ENCODE assay signal across 17 cellular contexts in genomic region chr5:59712836-59713487, GRCh38.
A peak's percentile ranks its signal among the peaks of the same experiment; 100 is the strongest.
DNase-seq lines count a peak whose midpoint lies in the region; ATAC-seq and TF ChIP-seq lines count a peak whose summit lies in the region.
"Had no signal": no experiment of that assay in that cellular context is flagged by ENCODE, and none has a peak within 500 bp of the region (broad histone marks: within the 10 kb centered on the region; RNA-seq: fewer than 3 reads in every experiment).

No MANE protein-coding gene starts in this region.

- no peak overlapping the region for H2AFZ ChIP-seq in HCT116 (ENCODE audit: low read depth, low read length, poor library complexity, severe bottlenecking)

- H3K4me2 ChIP-seq in HCT116 (ENCODE audit: low read length), result no peak overlapping the region
- H3K4me2 ChIP-seq: BLaER1 treated with 17β-estradiol and CSF1 and Interleukin-3, amounts not matched to agents 10 nM and 100 nM had no signal

- H3K4me1 ChIP-seq in HCT116 (ENCODE audit: control insufficient read depth in 1 of 2, insufficient read depth in 2 of 2, low read length in 2 of 2), result no peaks in the 10 kb centered on the region
- H3K4me1 ChIP-seq: BLaER1 treated with 17β-estradiol and CSF1 and Interleukin-3, amounts not matched to agents 10 nM and 100 nM; thyroid gland had no signal

- H4K20me1 ChIP-seq in HCT116 (ENCODE audit: insufficient read depth), result no peaks in the 10 kb centered on the region
- H4K20me1 ChIP-seq: BLaER1 treated with 17β-estradiol and CSF1 and Interleukin-3, amounts not matched to agents 10 nM and 100 nM had no signal

- RAD21 ChIA-PET in HCT116 (lab: Charles Lee; ENCODE audit: low non-redundant PET in 1 of 2, low total read pairs in 2 of 2, uncharacterized antibody in 2 of 2, unreplicated experiment in 2 of 2), result no interaction called here

- H3K9ac ChIP-seq in HCT116 (ENCODE audit: low read length), result no peak overlapping the region
- H3K9ac ChIP-seq: BLaER1 treated with 17β-estradiol and CSF1 and Interleukin-3, amounts not matched to agents 10 nM and 100 nM had no signal

- DNase-seq in COR-L47 (lab: John Stamatoyannopoulos, UW) (peak; percentile 43), HCT116 (ENCODE audit: low read depth, low spot score) (no peak), RPMI8226 (peak; percentile 26), iPS DF 19.7 (ENCODE audit: low read depth, low spot score) (peak; percentile 20), left cardiac atrium (no peak)
- DNase-seq in activated T-cell treated with anti-CD3 and anti-CD28 coated beads, Interleukin-2, amount 50 U/mL, for 1 hour, result no peak
- DNase-seq: activated B cell treated with CpG ODN at 0.5 μM for 24 hours; activated CD8-positive, alpha-beta memory T cell treated with anti-CD3 and anti-CD28 coated beads, Interleukin-2, amount 10 ng/mL, durations not matched to agents 7 days and 5 days; cortex of kidney; NCI-H187; NCI-H524 treated with DMSO at 0.1 percent for 48 hours; T-cell; thyroid gland had no signal

- H3K79me2 ChIP-seq in HCT116 (ENCODE audit: insufficient read depth, low read length), result no peaks in the 10 kb centered on the region

- TF ChIP-seq POLR2A in HCT116 (IDR thresholded peaks at IDR 0.05; ENCODE audit: borderline replicate concordance, extremely low read depth, insufficient read depth, insufficient read length), result no peak

- H3K4me3 ChIP-seq in HCT116 (replicated peaks in 1 of 2; ENCODE audit: low read depth in 1 of 2, low read length in 2 of 2), result no peak overlapping the region
- H3K4me3 ChIP-seq: BLaER1 treated with 17β-estradiol and CSF1 and Interleukin-3, amounts not matched to agents 10 nM and 100 nM; thyroid gland had no signal

- no peaks in the 10 kb centered on the region for H3K36me3 ChIP-seq in HCT116 (ENCODE audit: control insufficient read depth in 1 of 2, insufficient read depth in 2 of 2, low read length in 2 of 2)
- H3K36me3 ChIP-seq: BLaER1 treated with 17β-estradiol and CSF1 and Interleukin-3, amounts not matched to agents 10 nM and 100 nM; thyroid gland had no signal

- POLR2A ChIA-PET in HCT116 (lab: Charles Lee), result no interaction called here

- TF ChIP-seq CTCF in HCT116 (IDR thresholded peaks at IDR 0.05 in 2 of 3, conservative IDR thresholded peaks at IDR 0.05 in 1 of 3; ENCODE audit: borderline replicate concordance in 1 of 3, insufficient read depth in 1 of 3, low read depth in 2 of 3, low read length in 2 of 3), result no peak

- H3K27ac ChIP-seq in HCT116 (ENCODE audit: low read depth, low read length), result no peak overlapping the region
- H3K27ac ChIP-seq: BLaER1 treated with 17β-estradiol and CSF1 and Interleukin-3, amounts not matched to agents 10 nM and 100 nM; epithelial cell of prostate; RWPE1; thyroid gland had no signal

- H3K9me2 ChIP-seq in HCT116 (ENCODE audit: insufficient read depth), result no peaks in the 10 kb centered on the region

- no peaks in the 10 kb centered on the region for H3K27me3 ChIP-seq in HCT116 (ENCODE audit: insufficient read depth, low read length)
- H3K27me3 ChIP-seq: BLaER1 treated with 17β-estradiol and CSF1 and Interleukin-3, amounts not matched to agents 10 nM and 100 nM; thyroid gland had no signal

- TF ChIP-seq RAD21 in HCT116 (IDR thresholded peaks at IDR 0.05; ENCODE audit: low read depth), result no peak

- CTCF ChIA-PET in HCT116 (lab: Charles Lee), result no interaction called here

- no peak for ATAC-seq in HCT116
- ATAC-seq in left cardiac atrium, result no peak
- ATAC-seq in GM21825 (IDR thresholded peaks at IDR 0.05; ENCODE audit: unreplicated experiment), result no peak
- ATAC-seq: activated CD8-positive, alpha-beta memory T cell treated with anti-CD3 and anti-CD28 coated beads, Interleukin-2, amount 10 ng/mL, durations not matched to agents 7 days and 5 days; T-cell had no signal

- no TSS peak for BruUV-seq in HCT116 (replicated peaks; lab: Mats Ljungman, UMichigan)

- 0 out of 4 replicates have a peak, but pooled peaks cover 0 to 4% of the 10 kb centered on the region in 2 experiments for H3K9me3 ChIP-seq in HCT116 (ENCODE audit: control insufficient read depth in 1 of 2, insufficient read depth in 1 of 2, low read depth in 1 of 2, low read length in 2 of 2)
- H3K9me3 ChIP-seq: thyroid gland had no signal

- intact Hi-C loops in HCT116 (cut with micrococcal nuclease), result no loop called here
- intact Hi-C loops in left cardiac atrium (cut with DNase I), result no loop called here

TF ChIP-seq in HCT116, 20 proteins besides CTCF, POLR2A, EP300 and RAD21:
- TF ChIP-seq EGR1 (IDR thresholded peaks at IDR 0.05; ENCODE audit: low read depth), result no peak
- TF ChIP-seq CBX3 (IDR thresholded peaks at IDR 0.05; ENCODE audit: low read depth), result 0 out of 2 replicates have a peak, but pooled peaks have one; percentile 18
- no peak for TF ChIP-seq JUND (IDR thresholded peaks at IDR 0.05)
- no peak for TF ChIP-seq TCF7L2 (IDR thresholded peaks at IDR 0.05; ENCODE audit: borderline replicate concordance, extremely low read depth, insufficient read depth, insufficient read length)
- no peak for TF ChIP-seq ZBTB33 (IDR thresholded peaks at IDR 0.05; ENCODE audit: extremely low read depth, insufficient replicate concordance, low read length)
- TF ChIP-seq FOSL1 (IDR thresholded peaks at IDR 0.05; ENCODE audit: low read depth), result no peak
TF ChIP-seq in HCT116: peak in this region for 1.

Comparison
In these comparisons a context has a peak if more than half of its experiments do, and no peak if none do; other contexts are left out.
1. DNase-seq: peak in COR-L47 (single experiment), RPMI8226 (single experiment) and iPS DF 19.7 (single experiment); none in HCT116 (single experiment), left cardiac atrium (single experiment) and activated T-cell treated with anti-CD3 and anti-CD28 coated beads, Interleukin-2, amount 50 U/mL, for 1 hour (single experiment).